In genomic region chr1:110208916-110209650, GRCh38 we compare ENCODE assay signal across 9 cellular contexts. TPM values are rescaled to one million over a fixed set of nuclear protein-coding genes. Genes with fewer than 3 reads are reported as not detected.
DNase-seq lines count a peak whose midpoint lies in the region; ATAC-seq and TF ChIP-seq lines count a peak whose summit lies in the region.
"Had no signal": no experiment of that assay in that cellular context is flagged by ENCODE, and none has a peak within 500 bp of the region (broad histone marks: within the 10 kb centered on the region; RNA-seq: fewer than 3 reads in every experiment).

No MANE protein-coding gene starts in this region.

- no peaks in the 10 kb centered on the region for H3K9me3 ChIP-seq in heart left ventricle
- no peaks in the 10 kb centered on the region for H3K9me3 ChIP-seq in adipocyte (ENCODE audit: control insufficient read depth, low read length)
- H3K9me3 ChIP-seq in lower lobe of right lung: no peaks in the 10 kb centered on the region
- no peaks in the 10 kb centered on the region for H3K9me3 ChIP-seq in upper lobe of right lung

- H3K4me3 ChIP-seq in heart left ventricle (peak overlapping the region; percentile 60 to 90 (median 82)), adipocyte (ENCODE audit: low read length) (peak overlapping the region; percentile 75), lower lobe of right lung (peak overlapping the region; percentile 82), upper lobe of right lung (peak overlapping the region; percentile 75)

- H3K27me3 ChIP-seq in heart left ventricle (peaks cover 0 to 13% (median 0%) of the 10 kb centered on the region in 9 donors), adipocyte (replicated peaks; ENCODE audit: control insufficient read depth, insufficient read depth, low read length) (peaks cover 2% of the 10 kb centered on the region), lower lobe of right lung (ENCODE audit: low read depth) (peaks cover 11% of the 10 kb centered on the region), upper lobe of right lung (no peaks in the 10 kb centered on the region)

- H3K36me3 ChIP-seq in heart left ventricle: no peaks in the 10 kb centered on the region
- no peaks in the 10 kb centered on the region for H3K36me3 ChIP-seq in adipocyte (ENCODE audit: control insufficient read depth, insufficient read depth, low read length, severe bottlenecking)
- H3K36me3 ChIP-seq in lower lobe of right lung: no peaks in the 10 kb centered on the region
- no peaks in the 10 kb centered on the region for H3K36me3 ChIP-seq in upper lobe of right lung

- H3K27ac ChIP-seq in heart left ventricle (peak overlapping the region; percentile 60 to 93 (median 87)), lower lobe of right lung (peak overlapping the region; percentile 87), upper lobe of right lung (peak overlapping the region; percentile 89)

- peaks cover 0 to 43% (median 22%) of the 10 kb centered on the region in 12 donors for H3K4me1 ChIP-seq in heart left ventricle
- peaks cover 25% of the 10 kb centered on the region for H3K4me1 ChIP-seq in adipocyte (ENCODE audit: control insufficient read depth, insufficient read depth, low read length)
- H3K4me1 ChIP-seq in lower lobe of right lung: peaks cover 40% of the 10 kb centered on the region
- H3K4me1 ChIP-seq in upper lobe of right lung: peaks cover 10% of the 10 kb centered on the region

- 60 to 75% (median 64%) methylated on average over 7 of the region's 7 CpGs for WGBS in heart left ventricle, 4 donors

- TF ChIP-seq POLR2A in heart left ventricle (IDR thresholded peaks at IDR 0.05): no peak

- TF ChIP-seq CTCF in heart left ventricle (IDR thresholded peaks at IDR 0.05) (no peak), lower lobe of right lung (IDR thresholded peaks at IDR 0.05) (no peak), upper lobe of right lung (IDR thresholded peaks at IDR 0.05) (no peak)

- ATAC-seq in heart left ventricle: no peak
- ATAC-seq in Right ventricle myocardium superior (ENCODE audit: poor library complexity): no peak
- no peak for ATAC-seq in lower lobe of right lung
- ATAC-seq in upper lobe of right lung: no peak
- no peak for ATAC-seq in HG02884 (IDR thresholded peaks at IDR 0.05; ENCODE audit: unreplicated experiment)

- intact Hi-C loops in heart left ventricle (cut with DNase I) (loop anchor here in 8 of 10 donors (1.0 to 10.0 kb wide), 5 partner anchors 103 to 406 kb away; partner anchors contain the start of gene LAMTOR5 (in 2 of the 8)), Right ventricle myocardium superior (cut with DNase I) (loop anchor here (2.0 to 10.0 kb wide), 2 partner anchors 104 to 286 kb away; no protein-coding TSS in a partner anchor), lower lobe of right lung (cut with DNase I) (loop anchor here (5.0 kb wide), 1 partner anchor 103 kb away; no protein-coding TSS in a partner anchor), upper lobe of right lung (cut with DNase I) (no loop called here)

- DNase-seq in heart left ventricle: no peak
- DNase-seq in Right ventricle myocardium superior: no peak
- no peak for DNase-seq in adipocyte (ENCODE audit: low read depth)
- DNase-seq in lower lobe of right lung: no peak
- no peak for DNase-seq in upper lobe of right lung
- DNase-seq in mucosa of gallbladder (ENCODE audit: low spot score): no peak
- no peak for DNase-seq in activated CD8-positive, alpha-beta memory T cell treated with anti-CD3 and anti-CD28 coated beads for 24 hours

- peak overlapping the region; percentile 82 for H3K9ac ChIP-seq in adipocyte (ENCODE audit: low read length)

RNA-seq across cellular contexts. Expression of gene KCNC4, which starts 1.0 kb away (rescaled TPM):
- total RNA-seq in heart left ventricle (10 to 100 TPM in 3 of 9 donors, 1 to 10 TPM in 6; 4.9 to 15.2 (median 6.7) TPM), Right ventricle myocardium superior (4.2 TPM), lower lobe of right lung (10.0 TPM), upper lobe of right lung (11.1 TPM), mucosa of gallbladder (25.5 TPM)
- 1 to 10 TPM; 2.4 to 3.1 TPM for polyA plus RNA-seq in heart left ventricle

RNA-seq across cellular contexts. Expression of gene SLC6A17, which starts 58.8 kb away (rescaled TPM):
- total RNA-seq in heart left ventricle (under 1 TPM in 7 of 9 donors, not detected in 2; 0.07 to 0.50 (median 0.32) TPM), Right ventricle myocardium superior (not detected), lower lobe of right lung (not detected), upper lobe of right lung (0.06 TPM), mucosa of gallbladder (0.35 TPM)
- polyA plus RNA-seq in heart left ventricle: under 1 TPM in 1 of 2 donors, not detected in 1; 0.15 TPM
- total RNA-seq: NCI-H460 had no signal
